In the genomic region with DNA sequence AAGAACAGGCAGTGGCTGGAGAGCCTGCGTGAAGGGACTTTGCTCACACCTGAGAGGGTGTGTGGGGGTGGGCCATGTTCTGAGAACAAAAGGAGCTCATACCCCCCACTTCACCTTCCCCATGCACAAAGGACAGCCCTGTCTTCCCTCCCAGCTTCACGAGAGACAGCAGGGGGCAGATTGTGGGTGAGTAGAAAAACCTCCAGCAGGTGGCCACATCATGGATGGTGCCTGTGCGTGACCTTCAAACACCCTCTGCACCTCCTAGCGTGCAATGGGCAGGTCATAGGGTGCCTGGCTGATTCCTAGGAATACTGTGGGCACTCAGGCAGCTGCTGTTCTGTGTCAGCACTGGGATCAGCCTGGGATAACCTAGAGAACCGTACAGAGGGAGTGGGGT, we compare ENCODE assay signal across 1 cellular context.
TF ChIP-seq lines count a peak whose summit lies in the region.

No MANE protein-coding gene starts in this region.

TF ChIP-seq in HCT116, 20 proteins besides CTCF, POLR2A, EP300 and RAD21:
- TF ChIP-seq, protein P1, sequence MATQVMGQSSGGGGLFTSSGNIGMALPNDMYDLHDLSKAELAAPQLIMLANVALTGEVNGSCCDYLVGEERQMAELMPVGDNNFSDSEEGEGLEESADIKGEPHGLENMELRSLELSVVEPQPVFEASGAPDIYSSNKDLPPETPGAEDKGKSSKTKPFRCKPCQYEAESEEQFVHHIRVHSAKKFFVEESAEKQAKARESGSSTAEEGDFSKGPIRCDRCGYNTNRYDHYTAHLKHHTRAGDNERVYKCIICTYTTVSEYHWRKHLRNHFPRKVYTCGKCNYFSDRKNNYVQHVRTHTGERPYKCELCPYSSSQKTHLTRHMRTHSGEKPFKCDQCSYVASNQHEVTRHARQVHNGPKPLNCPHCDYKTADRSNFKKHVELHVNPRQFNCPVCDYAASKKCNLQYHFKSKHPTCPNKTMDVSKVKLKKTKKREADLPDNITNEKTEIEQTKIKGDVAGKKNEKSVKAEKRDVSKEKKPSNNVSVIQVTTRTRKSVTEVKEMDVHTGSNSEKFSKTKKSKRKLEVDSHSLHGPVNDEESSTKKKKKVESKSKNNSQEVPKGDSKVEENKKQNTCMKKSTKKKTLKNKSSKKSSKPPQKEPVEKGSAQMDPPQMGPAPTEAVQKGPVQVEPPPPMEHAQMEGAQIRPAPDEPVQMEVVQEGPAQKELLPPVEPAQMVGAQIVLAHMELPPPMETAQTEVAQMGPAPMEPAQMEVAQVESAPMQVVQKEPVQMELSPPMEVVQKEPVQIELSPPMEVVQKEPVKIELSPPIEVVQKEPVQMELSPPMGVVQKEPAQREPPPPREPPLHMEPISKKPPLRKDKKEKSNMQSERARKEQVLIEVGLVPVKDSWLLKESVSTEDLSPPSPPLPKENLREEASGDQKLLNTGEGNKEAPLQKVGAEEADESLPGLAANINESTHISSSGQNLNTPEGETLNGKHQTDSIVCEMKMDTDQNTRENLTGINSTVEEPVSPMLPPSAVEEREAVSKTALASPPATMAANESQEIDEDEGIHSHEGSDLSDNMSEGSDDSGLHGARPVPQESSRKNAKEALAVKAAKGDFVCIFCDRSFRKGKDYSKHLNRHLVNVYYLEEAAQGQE (IDR thresholded peaks at IDR 0.05; ENCODE audit: low read depth) = no peak
- TF ChIP-seq, protein P2, sequence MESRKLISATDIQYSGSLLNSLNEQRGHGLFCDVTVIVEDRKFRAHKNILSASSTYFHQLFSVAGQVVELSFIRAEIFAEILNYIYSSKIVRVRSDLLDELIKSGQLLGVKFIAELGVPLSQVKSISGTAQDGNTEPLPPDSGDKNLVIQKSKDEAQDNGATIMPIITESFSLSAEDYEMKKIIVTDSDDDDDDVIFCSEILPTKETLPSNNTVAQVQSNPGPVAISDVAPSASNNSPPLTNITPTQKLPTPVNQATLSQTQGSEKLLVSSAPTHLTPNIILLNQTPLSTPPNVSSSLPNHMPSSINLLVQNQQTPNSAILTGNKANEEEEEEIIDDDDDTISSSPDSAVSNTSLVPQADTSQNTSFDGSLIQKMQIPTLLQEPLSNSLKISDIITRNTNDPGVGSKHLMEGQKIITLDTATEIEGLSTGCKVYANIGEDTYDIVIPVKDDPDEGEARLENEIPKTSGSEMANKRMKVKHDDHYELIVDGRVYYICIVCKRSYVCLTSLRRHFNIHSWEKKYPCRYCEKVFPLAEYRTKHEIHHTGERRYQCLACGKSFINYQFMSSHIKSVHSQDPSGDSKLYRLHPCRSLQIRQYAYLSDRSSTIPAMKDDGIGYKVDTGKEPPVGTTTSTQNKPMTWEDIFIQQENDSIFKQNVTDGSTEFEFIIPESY (IDR thresholded peaks at IDR 0.05; ENCODE audit: extremely low read depth, insufficient replicate concordance, low read length) = no peak
TF ChIP-seq in HCT116: peak in this region for 0.
